ENCODE assay signal across 19 cellular contexts in the genomic region with DNA sequence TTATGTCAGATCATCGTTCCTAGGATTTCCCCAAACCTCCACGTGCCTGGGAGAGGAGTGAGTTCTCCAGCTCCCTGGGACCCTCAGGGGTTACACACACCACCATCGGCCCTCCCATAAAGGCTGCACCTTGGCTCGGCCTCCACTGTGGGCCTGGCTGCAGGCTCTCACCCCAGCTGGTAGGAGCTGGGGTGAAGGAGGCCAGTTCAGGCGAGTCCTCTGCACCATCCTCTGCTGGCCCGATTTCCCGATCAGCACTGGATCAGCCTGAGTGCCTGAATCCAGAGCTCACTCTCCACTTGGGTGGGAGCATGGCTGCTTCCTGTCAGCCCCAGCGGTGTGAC.
A peak's percentile ranks its signal among the peaks of the same experiment; 100 is the strongest.
DNase-seq lines count a peak whose midpoint lies in the region; ATAC-seq and TF ChIP-seq lines count a peak whose summit lies in the region.
"Had no signal": no experiment of that assay in that cellular context is flagged by ENCODE, and none has a peak within 500 bp of the region (broad histone marks: within the 10 kb centered on the region; RNA-seq: fewer than 3 reads in every experiment).

No MANE protein-coding gene starts in this region.

- H3K9me3 ChIP-seq in BLaER1 treated with 17β-estradiol and CSF1 and Interleukin-3, amounts not matched to agents 10 nM and 100 nM (replicated peaks in 1 of 11), result peaks cover 0 to 6% (median 3%) of the 10 kb centered on the region in 11 experiments; a peak in 8 of 22 replicates
- no peaks in the 10 kb centered on the region for H3K9me3 ChIP-seq in skeletal muscle tissue (ENCODE audit: control insufficient read depth in 3 of 3, low read length in 3 of 3)

- DNase-seq in activated CD8-positive, alpha-beta memory T cell treated with anti-CD3 and anti-CD28 coated beads, Interleukin-2, amount 50 U/mL, for 48 hours, result peak; percentile 13
- DNase-seq in left lobe of liver (ENCODE audit: low spot score), result peak; percentile 30
- no peak for DNase-seq in SK-N-DZ (ENCODE audit: low spot score)
- no peak for DNase-seq in activated gamma-delta T cell treated with Interleukin-2 at 50 U/mL for 16 hours
- no peak for DNase-seq in NCI-H2107 (lab: John Stamatoyannopoulos, UW)
- no peak for DNase-seq in type B pancreatic cell (ENCODE audit: extremely low spot score, unreplicated experiment)
- DNase-seq: activated CD4-positive, alpha-beta T cell treated with anti-CD3 and anti-CD28 coated beads for 36 hours; activated gamma-delta T cell; amygdala; caudate nucleus; DMS 273 treated with DMSO at 0.1 percent for 48 hours; kidney glomerular epithelial cell; NCI-H1417 treated with DMSO at 0.1 percent for 48 hours; NCI-H524 had no signal

- H3K27ac Mint-ChIP-seq in type B pancreatic cell, result no peak overlapping the region
- H3K27ac Mint-ChIP-seq: activated CD4-positive, alpha-beta T cell treated with anti-CD3 and anti-CD28 coated beads for 36 hours; mesothelial cell of epicardium had no signal

- ATAC-seq in left lobe of liver, result no peak
- ATAC-seq: activated CD4-positive, alpha-beta T cell treated with anti-CD3 and anti-CD28 coated beads for 36 hours; gastroesophageal sphincter had no signal

- peak overlapping the region in 8 of 11 experiments; percentile 16 to 69 (median 54); a peak in 8 of 22 replicates for H3K9ac ChIP-seq in BLaER1 treated with 17β-estradiol and CSF1 and Interleukin-3, amounts not matched to agents 10 nM and 100 nM
- peak overlapping the region in 1 of 3 donors; percentile 33 for H3K9ac ChIP-seq in skeletal muscle tissue (ENCODE audit: low read depth in 1 of 3, low read length in 3 of 3)

- H3K36me3 ChIP-seq in BLaER1 treated with 17β-estradiol and CSF1 and Interleukin-3, amounts not matched to agents 10 nM and 100 nM, result no peaks in the 10 kb centered on the region
- no peaks in the 10 kb centered on the region for H3K36me3 ChIP-seq in skeletal muscle tissue (ENCODE audit: control insufficient read depth in 3 of 3, insufficient read depth in 3 of 3, low read length in 3 of 3)
- H3K36me3 ChIP-seq: gastroesophageal sphincter had no signal

- H4K20me1 ChIP-seq in BLaER1 treated with 17β-estradiol and CSF1 and Interleukin-3, amounts not matched to agents 10 nM and 100 nM, result no peaks in the 10 kb centered on the region

- H3K9me3 Mint-ChIP-seq in type B pancreatic cell, result no peaks in the 10 kb centered on the region
- H3K9me3 Mint-ChIP-seq: neural crest cell had no signal

- peak overlapping the region in 9 of 11 experiments; percentile 44 to 81 (median 74); a peak in 17 of 22 replicates for H3K27ac ChIP-seq in BLaER1 treated with 17β-estradiol and CSF1 and Interleukin-3, amounts not matched to agents 10 nM and 100 nM
- peak overlapping the region; percentile 25 for H3K27ac ChIP-seq in skeletal muscle tissue (ENCODE audit: low read depth, low read length)

- H3K27me3 Mint-ChIP-seq in type B pancreatic cell, result peaks cover 4% of the 10 kb centered on the region
- H3K27me3 Mint-ChIP-seq: activated CD4-positive, alpha-beta T cell treated with anti-CD3 and anti-CD28 coated beads for 36 hours had no signal

- TF ChIP-seq CTCF in type B pancreatic cell (conservative IDR thresholded peaks at IDR 0.05), result no peak

- peak overlapping the region; percentile 55 to 94 (median 84); a peak in 21 of 22 replicates for H3K4me2 ChIP-seq in BLaER1 treated with 17β-estradiol and CSF1 and Interleukin-3, amounts not matched to agents 10 nM and 100 nM

- H3K27me3 ChIP-seq in BLaER1 treated with 17β-estradiol and CSF1 and Interleukin-3, amounts not matched to agents 10 nM and 100 nM, result no peaks in the 10 kb centered on the region
- H3K27me3 ChIP-seq in skeletal muscle tissue (ENCODE audit: control insufficient read depth in 3 of 3, insufficient read depth in 3 of 3, low read length in 3 of 3), result no peaks in the 10 kb centered on the region
- H3K27me3 ChIP-seq: gastroesophageal sphincter had no signal

- peaks cover 49 to 64% (median 57%) of the 10 kb centered on the region in 10 experiments for H3K4me1 ChIP-seq in BLaER1 treated with 17β-estradiol and CSF1 and Interleukin-3, amounts not matched to agents 10 nM and 100 nM
- H3K4me1 ChIP-seq in skeletal muscle tissue (ENCODE audit: control insufficient read depth in 3 of 3, insufficient read depth in 3 of 3, low read length in 3 of 3), result peaks cover 16 to 29% (median 24%) of the 10 kb centered on the region in 3 donors
- H3K4me1 ChIP-seq: gastroesophageal sphincter had no signal

- H3K4me3 ChIP-seq in BLaER1 treated with 17β-estradiol and CSF1 and Interleukin-3, amounts not matched to agents 10 nM and 100 nM, result no peak overlapping the region
- H3K4me3 ChIP-seq in skeletal muscle tissue (ENCODE audit: low read length in 3 of 3), result no peak overlapping the region
- H3K4me3 ChIP-seq: gastroesophageal sphincter had no signal

- H3K4me1 Mint-ChIP-seq in type B pancreatic cell (ENCODE audit: unreplicated experiment), result peaks cover 5% of the 10 kb centered on the region
- H3K4me1 Mint-ChIP-seq: activated CD4-positive, alpha-beta T cell treated with anti-CD3 and anti-CD28 coated beads for 36 hours; neural crest cell had no signal

- no peak overlapping the region for H3K4me3 Mint-ChIP-seq in type B pancreatic cell
- H3K4me3 Mint-ChIP-seq: activated CD4-positive, alpha-beta T cell treated with anti-CD3 and anti-CD28 coated beads for 36 hours; mesothelial cell of epicardium; neural crest cell had no signal

- no peaks in the 10 kb centered on the region for H3K36me3 Mint-ChIP-seq in type B pancreatic cell
- H3K36me3 Mint-ChIP-seq: mesothelial cell of epicardium had no signal

Comparison
In these comparisons a context has a peak if more than half of its experiments do, and no peak if none do; other contexts are left out.
1. DNase-seq: peak in activated CD8-positive, alpha-beta memory T cell treated with anti-CD3 and anti-CD28 coated beads, Interleukin-2, amount 50 U/mL, for 48 hours (single experiment) and left lobe of liver (single experiment); none in SK-N-DZ (single experiment), activated gamma-delta T cell treated with Interleukin-2 at 50 U/mL for 16 hours (single experiment), NCI-H2107 (single experiment) and type B pancreatic cell (single experiment).